ENCODE assay signal across 8 cellular contexts in genomic region chr9:87684627-87685204, GRCh38. TPM values are rescaled to one million over a fixed set of nuclear protein-coding genes. Genes with fewer than 3 reads are reported as not detected.
DNase-seq lines count a peak whose midpoint lies in the region; ATAC-seq and TF ChIP-seq lines count a peak whose summit lies in the region.

No MANE protein-coding gene starts in this region.

- H3K4me2 ChIP-seq in DND-41 (ENCODE audit: insufficient read depth, low read length) = no peak overlapping the region

- H3K4me3 ChIP-seq in DND-41 (ENCODE audit: low read depth in 1 of 2, low read length in 2 of 2) (no peak overlapping the region), NB4 (ENCODE audit: low read depth, low read length) (no peak overlapping the region), endodermal cell (ENCODE audit: low read length) (no peak overlapping the region), mucosa of descending colon (no peak overlapping the region)

- H3K27me3 Mint-ChIP-seq in endodermal cell (ENCODE audit: insufficient read depth) = no peaks in the 10 kb centered on the region
- H3K27me3 Mint-ChIP-seq in naive thymus-derived CD8-positive, alpha-beta T cell = no peaks in the 10 kb centered on the region

- no peaks in the 10 kb centered on the region for H3K36me3 ChIP-seq in DND-41 (ENCODE audit: insufficient read depth, low read length)
- peaks cover 76% of the 10 kb centered on the region for H3K36me3 ChIP-seq in endodermal cell (ENCODE audit: control insufficient read depth, insufficient read depth, low read length)
- H3K36me3 ChIP-seq in mucosa of descending colon (ENCODE audit: low read depth) = no peaks in the 10 kb centered on the region

- H3K4me1 ChIP-seq in DND-41 (ENCODE audit: insufficient read depth, low read length) = no peaks in the 10 kb centered on the region
- no peaks in the 10 kb centered on the region for H3K4me1 ChIP-seq in endodermal cell (ENCODE audit: control insufficient read depth, insufficient read depth, low read length)
- H3K4me1 ChIP-seq in mucosa of descending colon (ENCODE audit: low read depth) = no peaks in the 10 kb centered on the region

- H3K27ac Mint-ChIP-seq in endodermal cell = peak overlapping the region; percentile 80
- peak overlapping the region in 2 of 10 donors; percentile 54 to 67 for H3K27ac Mint-ChIP-seq in naive thymus-derived CD8-positive, alpha-beta T cell

- H2AFZ ChIP-seq in DND-41 (ENCODE audit: low read depth, low read length) = no peak overlapping the region

- H3K4me1 Mint-ChIP-seq in endodermal cell = no peaks in the 10 kb centered on the region
- peaks cover 6 to 15% (median 10%) of the 10 kb centered on the region in 4 donors for H3K4me1 Mint-ChIP-seq in naive thymus-derived CD8-positive, alpha-beta T cell

- H3K36me3 Mint-ChIP-seq in endodermal cell (ENCODE audit: low read depth) = peaks cover 80% of the 10 kb centered on the region
- no peaks in the 10 kb centered on the region for H3K36me3 Mint-ChIP-seq in naive thymus-derived CD8-positive, alpha-beta T cell

- WGBS in endodermal cell (ENCODE audit: insufficient coverage in 1 of 2, insufficient read length in 1 of 2), 2 experiments = 57 to 59% methylated on average over 10 to 11 of the region's 11 CpGs

- H3K79me2 ChIP-seq in DND-41 (ENCODE audit: insufficient read depth, low read length) = no peaks in the 10 kb centered on the region

- H3K9me3 Mint-ChIP-seq in endodermal cell = no peaks in the 10 kb centered on the region
- no peaks in the 10 kb centered on the region for H3K9me3 Mint-ChIP-seq in naive thymus-derived CD8-positive, alpha-beta T cell

- intact Hi-C loops in mucosa of descending colon (cut with DNase I, micrococcal nuclease) = no loop called here

- no peak for ATAC-seq in DND-41 (ENCODE audit: insufficient read depth, low read depth)
- ATAC-seq in mucosa of descending colon = peak; percentile 80
- no peak for ATAC-seq in HG02610 (IDR thresholded peaks at IDR 0.05; ENCODE audit: unreplicated experiment)
- ATAC-seq in naive thymus-derived CD8-positive, alpha-beta T cell = no peak

- H3K4me3 Mint-ChIP-seq in endodermal cell = no peak overlapping the region
- H3K4me3 Mint-ChIP-seq in naive thymus-derived CD8-positive, alpha-beta T cell = peak overlapping the region in 1 of 10 donors; percentile 73

- H3K27me3 ChIP-seq in DND-41 (ENCODE audit: insufficient read depth, low read length, poor library complexity) (no peaks in the 10 kb centered on the region), endodermal cell (ENCODE audit: control insufficient read depth, insufficient read depth, low read length, poor library complexity, severe bottlenecking) (no peaks in the 10 kb centered on the region)

- no peak overlapping the region for H3K9ac ChIP-seq in DND-41 (ENCODE audit: low read depth, low read length)
- no peak overlapping the region for H3K9ac ChIP-seq in endodermal cell (ENCODE audit: extremely low read depth, low read length, poor library complexity, severe bottlenecking)

- H3K9me3 ChIP-seq in DND-41 (ENCODE audit: insufficient read depth, low read length, severe bottlenecking) (no peaks in the 10 kb centered on the region), endodermal cell (ENCODE audit: control insufficient read depth, low read length) (peaks cover 6% of the 10 kb centered on the region), mucosa of descending colon (no peaks in the 10 kb centered on the region)

- POLR2A ChIA-PET in naive thymus-derived CD8-positive, alpha-beta T cell (lab: Charles Lee) = no interaction called here

- TF ChIP-seq CTCF in DND-41 (IDR thresholded peaks at IDR 0.05; ENCODE audit: borderline replicate concordance, extremely low read depth, low read length, poor library complexity, severe bottlenecking) (peak; percentile 40), NB4 (IDR thresholded peaks at IDR 0.05; ENCODE audit: low read depth, low read length) (peak; percentile 55), endodermal cell (conservative IDR thresholded peaks at IDR 0.05) (peak; percentile 82), mucosa of descending colon (IDR thresholded peaks at IDR 0.05) (peak; percentile 45)

- no peak for TF ChIP-seq POLR2A in NB4 (IDR thresholded peaks at IDR 0.05; ENCODE audit: extremely low read depth, insufficient read length)

- DNase-seq in DND-41 (no peak), NB4 (ENCODE audit: low read depth) (peak; percentile 29), endodermal cell (peak; percentile 90), mucosa of descending colon (peak in 2 of 3 donors; percentile 73 to 86), NAMALWA (ENCODE audit: low spot score) (no peak), putamen (ENCODE audit: low spot score) (no peak)
- DNase-seq in naive thymus-derived CD8-positive, alpha-beta T cell = no peak

- no peaks in the 10 kb centered on the region for H4K20me1 ChIP-seq in DND-41 (ENCODE audit: insufficient read depth, low read length)

- H3K27ac ChIP-seq in DND-41 (ENCODE audit: low read length) = no peak overlapping the region
- no peak overlapping the region for H3K27ac ChIP-seq in endodermal cell (ENCODE audit: low read depth, low read length)

RNA-seq across cellular contexts. Expression of gene CTSL, which starts 41.2 kb away (rescaled TPM):
- total RNA-seq in endodermal cell = 100 to 1,000 TPM in 1 of 2 donors, 10 to 100 TPM in 1; 81.2 to 131 TPM
- 49.7 TPM for polyA plus RNA-seq in endodermal cell (2013, experiment 1 of 2)
- polyA plus RNA-seq in endodermal cell (2013, experiment 2 of 2) = 47.5 TPM
- 100 to 1,000 TPM in 1 of 3 donors, 10 to 100 TPM in 2; 60.1 to 139 (median 62.3) TPM for total RNA-seq in mucosa of descending colon
- total RNA-seq in naive thymus-derived CD8-positive, alpha-beta T cell = 10 to 100 TPM; 27.3 to 27.5 TPM
- 1 to 10 TPM in 1 of 3 donors, under 1 TPM in 1, not detected in 1; 0.87 to 7.4 TPM for polyA plus RNA-seq in naive thymus-derived CD8-positive, alpha-beta T cell

Comparison
In these comparisons a context has a peak if more than half of its experiments do, and no peak if none do; other contexts are left out.
1. DNase-seq: peak in NB4 (single experiment), endodermal cell (single experiment) and mucosa of descending colon (2 of 3); none in DND-41 (single experiment), NAMALWA (single experiment), putamen (single experiment) and naive thymus-derived CD8-positive, alpha-beta T cell (0 of 10).
2. Peak in every context shown above with its lines, with median percentiles within 50 percentile points of each other: CTCF ChIP-seq.